1 cellular context compared by ENCODE assay signal in the genomic region with DNA sequence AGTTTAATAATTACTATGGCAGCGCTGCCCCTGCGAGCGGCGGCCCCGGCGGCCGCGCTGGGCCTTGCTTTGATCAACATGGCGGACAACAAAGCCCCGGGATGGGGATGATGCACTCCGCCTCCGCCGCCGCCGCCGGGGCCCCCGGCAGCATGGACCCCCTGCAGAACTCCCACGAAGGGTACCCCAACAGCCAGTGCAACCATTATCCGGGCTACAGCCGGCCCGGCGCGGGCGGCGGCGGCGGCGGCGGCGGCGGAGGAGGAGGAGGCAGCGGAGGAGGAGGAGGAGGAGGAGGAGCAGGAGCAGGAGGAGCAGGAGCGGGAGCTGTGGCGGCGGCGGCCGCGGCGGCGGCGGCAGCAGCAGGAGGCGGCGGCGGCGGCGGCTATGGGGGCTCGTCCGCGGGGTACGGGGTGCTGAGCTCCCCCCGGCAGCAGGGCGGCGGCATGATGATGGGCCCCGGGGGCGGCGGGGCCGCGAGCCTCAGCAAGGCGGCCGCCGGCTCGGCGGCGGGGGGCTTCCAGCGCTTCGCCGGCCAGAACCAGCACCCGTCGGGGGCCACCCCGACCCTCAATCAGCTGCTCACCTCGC.
A peak's percentile ranks its signal among the peaks of the same experiment; 100 is the strongest.
TF ChIP-seq lines count a peak whose summit lies in the region.

No MANE protein-coding gene starts in this region.

TF ChIP-seq in HEK293, 187 proteins besides CTCF, POLR2A, EP300 and RAD21 (continued from another document):
- TF ChIP-seq, protein P1, sequence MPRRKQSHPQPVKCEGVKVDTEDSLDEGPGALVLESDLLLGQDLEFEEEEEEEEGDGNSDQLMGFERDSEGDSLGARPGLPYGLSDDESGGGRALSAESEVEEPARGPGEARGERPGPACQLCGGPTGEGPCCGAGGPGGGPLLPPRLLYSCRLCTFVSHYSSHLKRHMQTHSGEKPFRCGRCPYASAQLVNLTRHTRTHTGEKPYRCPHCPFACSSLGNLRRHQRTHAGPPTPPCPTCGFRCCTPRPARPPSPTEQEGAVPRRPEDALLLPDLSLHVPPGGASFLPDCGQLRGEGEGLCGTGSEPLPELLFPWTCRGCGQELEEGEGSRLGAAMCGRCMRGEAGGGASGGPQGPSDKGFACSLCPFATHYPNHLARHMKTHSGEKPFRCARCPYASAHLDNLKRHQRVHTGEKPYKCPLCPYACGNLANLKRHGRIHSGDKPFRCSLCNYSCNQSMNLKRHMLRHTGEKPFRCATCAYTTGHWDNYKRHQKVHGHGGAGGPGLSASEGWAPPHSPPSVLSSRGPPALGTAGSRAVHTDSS (tag by site-specific recombination; IDR thresholded peaks at IDR 0.05), result peak; percentile 94
- TF ChIP-seq GLI4 (tag by site-specific recombination; IDR thresholded peaks at IDR 0.05) (no peak), OSR2 (tag by site-specific recombination; IDR thresholded peaks at IDR 0.05) (peak; percentile 32; the same call in 1 of the 2 replicates), ZNF211 (tag by site-specific recombination; IDR thresholded peaks at IDR 0.05; ENCODE audit: low read depth) (no peak), ZNF830 (tag by site-specific recombination; IDR thresholded peaks at IDR 0.05; ENCODE audit: low read depth) (no peak), ZFHX2 (tag by site-specific recombination; conservative IDR thresholded peaks at IDR 0.05) (peak; percentile 83), IKZF3 (tag by site-specific recombination; IDR thresholded peaks at IDR 0.05) (no peak)
- TF ChIP-seq, protein P2, sequence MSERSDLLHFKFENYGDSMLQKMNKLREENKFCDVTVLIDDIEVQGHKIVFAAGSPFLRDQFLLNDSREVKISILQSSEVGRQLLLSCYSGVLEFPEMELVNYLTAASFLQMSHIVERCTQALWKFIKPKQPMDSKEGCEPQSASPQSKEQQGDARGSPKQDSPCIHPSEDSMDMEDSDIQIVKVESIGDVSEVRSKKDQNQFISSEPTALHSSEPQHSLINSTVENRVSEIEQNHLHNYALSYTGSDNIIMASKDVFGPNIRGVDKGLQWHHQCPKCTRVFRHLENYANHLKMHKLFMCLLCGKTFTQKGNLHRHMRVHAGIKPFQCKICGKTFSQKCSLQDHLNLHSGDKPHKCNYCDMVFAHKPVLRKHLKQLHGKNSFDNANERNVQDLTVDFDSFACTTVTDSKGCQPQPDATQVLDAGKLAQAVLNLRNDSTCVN (tag by site-specific recombination; optimal IDR thresholded peaks at IDR 0.05), result no peak
- TF ChIP-seq, protein P3, sequence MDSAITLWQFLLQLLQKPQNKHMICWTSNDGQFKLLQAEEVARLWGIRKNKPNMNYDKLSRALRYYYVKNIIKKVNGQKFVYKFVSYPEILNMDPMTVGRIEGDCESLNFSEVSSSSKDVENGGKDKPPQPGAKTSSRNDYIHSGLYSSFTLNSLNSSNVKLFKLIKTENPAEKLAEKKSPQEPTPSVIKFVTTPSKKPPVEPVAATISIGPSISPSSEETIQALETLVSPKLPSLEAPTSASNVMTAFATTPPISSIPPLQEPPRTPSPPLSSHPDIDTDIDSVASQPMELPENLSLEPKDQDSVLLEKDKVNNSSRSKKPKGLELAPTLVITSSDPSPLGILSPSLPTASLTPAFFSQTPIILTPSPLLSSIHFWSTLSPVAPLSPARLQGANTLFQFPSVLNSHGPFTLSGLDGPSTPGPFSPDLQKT (IDR thresholded peaks at IDR 0.05; ENCODE audit: borderline replicate concordance, low read depth, low read length), result no peak
- TF ChIP-seq, protein P4, sequence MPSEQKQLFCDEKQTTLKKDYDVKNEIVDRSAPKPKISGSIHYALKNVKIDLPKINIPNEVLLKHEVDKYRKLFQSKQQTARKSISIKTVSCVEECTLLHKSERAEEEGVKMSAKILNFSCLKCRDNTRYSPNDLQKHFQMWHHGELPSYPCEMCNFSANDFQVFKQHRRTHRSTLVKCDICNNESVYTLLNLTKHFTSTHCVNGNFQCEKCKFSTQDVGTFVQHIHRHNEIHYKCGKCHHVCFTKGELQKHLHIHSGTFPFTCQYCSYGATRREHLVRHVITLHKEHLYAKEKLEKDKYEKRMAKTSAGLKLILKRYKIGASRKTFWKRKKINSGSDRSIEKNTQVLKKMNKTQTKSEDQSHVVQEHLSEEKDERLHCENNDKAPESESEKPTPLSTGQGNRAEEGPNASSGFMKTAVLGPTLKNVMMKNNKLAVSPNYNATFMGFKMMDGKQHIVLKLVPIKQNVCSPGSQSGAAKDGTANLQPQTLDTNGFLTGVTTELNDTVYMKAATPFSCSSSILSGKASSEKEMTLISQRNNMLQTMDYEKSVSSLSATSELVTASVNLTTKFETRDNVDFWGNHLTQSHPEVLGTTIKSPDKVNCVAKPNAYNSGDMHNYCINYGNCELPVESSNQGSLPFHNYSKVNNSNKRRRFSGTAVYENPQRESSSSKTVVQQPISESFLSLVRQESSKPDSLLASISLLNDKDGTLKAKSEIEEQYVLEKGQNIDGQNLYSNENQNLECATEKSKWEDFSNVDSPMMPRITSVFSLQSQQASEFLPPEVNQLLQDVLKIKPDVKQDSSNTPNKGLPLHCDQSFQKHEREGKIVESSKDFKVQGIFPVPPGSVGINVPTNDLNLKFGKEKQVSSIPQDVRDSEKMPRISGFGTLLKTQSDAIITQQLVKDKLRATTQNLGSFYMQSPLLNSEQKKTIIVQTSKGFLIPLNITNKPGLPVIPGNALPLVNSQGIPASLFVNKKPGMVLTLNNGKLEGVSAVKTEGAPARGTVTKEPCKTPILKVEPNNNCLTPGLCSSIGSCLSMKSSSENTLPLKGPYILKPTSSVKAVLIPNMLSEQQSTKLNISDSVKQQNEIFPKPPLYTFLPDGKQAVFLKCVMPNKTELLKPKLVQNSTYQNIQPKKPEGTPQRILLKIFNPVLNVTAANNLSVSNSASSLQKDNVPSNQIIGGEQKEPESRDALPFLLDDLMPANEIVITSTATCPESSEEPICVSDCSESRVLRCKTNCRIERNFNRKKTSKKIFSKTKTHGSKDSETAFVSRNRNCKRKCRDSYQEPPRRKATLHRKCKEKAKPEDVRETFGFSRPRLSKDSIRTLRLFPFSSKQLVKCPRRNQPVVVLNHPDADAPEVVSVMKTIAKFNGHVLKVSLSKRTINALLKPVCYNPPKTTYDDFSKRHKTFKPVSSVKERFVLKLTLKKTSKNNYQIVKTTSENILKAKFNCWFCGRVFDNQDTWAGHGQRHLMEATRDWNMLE (tag by site-specific recombination; conservative IDR thresholded peaks at IDR 0.05; ENCODE audit: low read depth), result no peak
